15 cellular contexts compared by ENCODE assay signal in genomic region chr5:79929095-79929494, GRCh38.
"Had no signal": no experiment of that assay in that cellular context is flagged by ENCODE, and none has a peak within 500 bp of the region (broad histone marks: within the 10 kb centered on the region; RNA-seq: fewer than 3 reads in every experiment).

No MANE protein-coding gene starts in this region.

- H3K4me3 ChIP-seq: left ventricle myocardium inferior, tibial artery, uterus had no signal

- H3K27ac Mint-ChIP-seq: activated naive CD4-positive, alpha-beta T cell treated with anti-CD3 and anti-CD28 coated beads, Interleukin-2, amount 50 U/mL, for 24 hours; activated T-cell treated with anti-CD3 and anti-CD28 coated beads, Interleukin-2, amount 50 U/mL, for 24 hours; dendritic cell treated with granulocyte-macrophage colony-stimulating factor and Interleukin-4, amounts not matched to agents 40 ng/mL and 50 ng/mL, for 4 days; effector memory CD8-positive, alpha-beta T cell; nephron had no signal

- H3K27me3 ChIP-seq: tibial artery, uterus had no signal

- H3K36me3 ChIP-seq: left ventricle myocardium inferior, tibial artery, uterus had no signal

- ATAC-seq: activated CD4-positive, CD25-positive, alpha-beta regulatory T cell treated with anti-CD3 and anti-CD28 coated beads, Interleukin-2, amount 50 U/mL, for 24 hours; effector memory CD8-positive, alpha-beta T cell had no signal

- H3K4me3 Mint-ChIP-seq: activated naive CD4-positive, alpha-beta T cell treated with anti-CD3 and anti-CD28 coated beads, Interleukin-2, amount 50 U/mL, for 24 hours; activated T-cell treated with anti-CD3 and anti-CD28 coated beads, Interleukin-2, amount 50 U/mL, for 24 hours; central memory CD8-positive, alpha-beta T cell; dendritic cell treated with granulocyte-macrophage colony-stimulating factor and Interleukin-4, amounts not matched to agents 40 ng/mL and 50 ng/mL, for 4 days; effector memory CD8-positive, alpha-beta T cell; nephron had no signal

- H3K36me3 Mint-ChIP-seq: activated naive CD4-positive, alpha-beta T cell treated with anti-CD3 and anti-CD28 coated beads, Interleukin-2, amount 50 U/mL, for 24 hours had no signal

- H3K4me1 Mint-ChIP-seq: activated naive CD4-positive, alpha-beta T cell treated with anti-CD3 and anti-CD28 coated beads, Interleukin-2, amount 50 U/mL, for 24 hours; central memory CD8-positive, alpha-beta T cell; nephron had no signal

- DNase-seq: activated effector memory CD4-positive, alpha-beta T cell treated with Interleukin-2 at 50 U/mL for 16 hours; activated T-cell treated with anti-CD3 and anti-CD28 coated beads, Interleukin-2, amount 50 U/mL, for 24 hours; effector memory CD8-positive, alpha-beta T cell; left ventricle myocardium inferior; mesenchymal stem cell; occipital lobe; stimulated activated CD4-positive, alpha-beta T cell treated with anti-CD3 and anti-CD28 coated beads, Interleukin-15, amount 100 ng/mL, for 24 hours; stimulated activated CD4-positive, alpha-beta T cell treated with anti-CD3 and anti-CD28 coated beads, Interleukin-4, amount 100 ng/mL, for 4 hours; tibial artery; uterus had no signal

- H3K4me1 ChIP-seq: left ventricle myocardium inferior, tibial artery, uterus had no signal

- H3K27me3 Mint-ChIP-seq: activated naive CD4-positive, alpha-beta T cell treated with anti-CD3 and anti-CD28 coated beads, Interleukin-2, amount 50 U/mL, for 24 hours had no signal

- H3K9me3 ChIP-seq: left ventricle myocardium inferior, tibial artery, uterus had no signal

- H3K27ac ChIP-seq: left ventricle myocardium inferior, tibial artery, uterus had no signal

- H3K9me3 Mint-ChIP-seq: activated naive CD4-positive, alpha-beta T cell treated with anti-CD3 and anti-CD28 coated beads, Interleukin-2, amount 50 U/mL, for 24 hours; activated T-cell treated with anti-CD3 and anti-CD28 coated beads, Interleukin-2, amount 50 U/mL, for 24 hours; central memory CD8-positive, alpha-beta T cell; dendritic cell treated with granulocyte-macrophage colony-stimulating factor and Interleukin-4, amounts not matched to agents 40 ng/mL and 50 ng/mL, for 4 days; effector memory CD8-positive, alpha-beta T cell; nephron had no signal
